ENCODE assay signal across 15 cellular contexts in the genomic region with DNA sequence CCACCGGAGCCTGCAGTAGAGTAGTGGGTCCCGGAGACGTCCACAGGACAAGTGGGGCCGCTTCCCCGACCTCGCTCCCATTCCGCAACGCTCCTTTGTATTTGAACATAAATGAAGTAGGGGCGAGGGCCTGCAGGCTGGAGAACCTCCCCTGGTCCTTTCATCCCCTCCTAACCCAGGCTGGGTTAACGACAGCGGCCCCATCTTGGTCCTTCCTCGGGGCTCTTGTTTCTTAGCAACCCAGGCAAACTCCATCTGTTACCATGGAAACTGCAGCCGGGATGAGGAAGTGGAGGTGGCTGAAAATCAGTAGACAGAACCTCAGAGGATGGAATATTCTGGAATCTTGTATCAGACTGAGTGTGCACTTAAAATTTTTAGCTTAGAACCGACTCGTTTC.
DNase-seq lines count a peak whose midpoint lies in the region; TF ChIP-seq lines count a peak whose summit lies in the region.
"Had no signal": no experiment of that assay in that cellular context is flagged by ENCODE, and none has a peak within 500 bp of the region (broad histone marks: within the 10 kb centered on the region; RNA-seq: fewer than 3 reads in every experiment).

No MANE protein-coding gene starts in this region.

- no peak overlapping the region for H3K4me3 ChIP-seq in breast epithelium

- H3K27ac Mint-ChIP-seq in endothelial cell (ENCODE audit: unreplicated experiment): no peak overlapping the region
- H3K27ac Mint-ChIP-seq: CD4-positive, alpha-beta memory T cell had no signal

- H3K4me1 Mint-ChIP-seq in endothelial cell (ENCODE audit: unreplicated experiment): no peaks in the 10 kb centered on the region
- H3K4me1 Mint-ChIP-seq: CD4-positive, alpha-beta memory T cell had no signal

- H3K27me3 ChIP-seq in breast epithelium: peaks cover 0 to 4% of the 10 kb centered on the region in 2 donors
- H3K27me3 ChIP-seq: BE2C had no signal

- TF ChIP-seq CTCF in endothelial cell (IDR thresholded peaks at IDR 0.05; ENCODE audit: unreplicated experiment): no peak
- TF ChIP-seq CTCF in breast epithelium (IDR thresholded peaks at IDR 0.05): no peak
- no peak for TF ChIP-seq CTCF in RWPE1 (conservative IDR thresholded peaks at IDR 0.05; ENCODE audit: low read depth)

- POLR2A ChIA-PET in RWPE1 (lab: Yijun Ruan, JAX; ENCODE audit: low non-redundant PET): no interaction called here

- H3K36me3 Mint-ChIP-seq in endothelial cell (ENCODE audit: low read depth, unreplicated experiment): peaks cover 14% of the 10 kb centered on the region

- no peak for TF ChIP-seq POLR2A in breast epithelium (IDR thresholded peaks at IDR 0.05)

- no peaks in the 10 kb centered on the region for H3K36me3 ChIP-seq in breast epithelium
- H3K36me3 ChIP-seq: BE2C had no signal

- H3K4me1 ChIP-seq in breast epithelium: no peaks in the 10 kb centered on the region
- H3K4me1 ChIP-seq: BE2C had no signal

- intact Hi-C loops in breast epithelium (cut with DNase I; ENCODE audit: low total_unique reads): no loop called here

- H3K9me3 ChIP-seq in breast epithelium: peaks cover 8 to 50% of the 10 kb centered on the region in 2 donors
- H3K9me3 ChIP-seq: BE2C had no signal

- peak overlapping the region; percentile 37 for H3K4me3 Mint-ChIP-seq in endothelial cell (ENCODE audit: unreplicated experiment)
- H3K4me3 Mint-ChIP-seq: CD4-positive, alpha-beta memory T cell had no signal

- H3K27ac ChIP-seq in breast epithelium: no peak overlapping the region
- no peak overlapping the region for H3K27ac ChIP-seq in RWPE1
- H3K27ac ChIP-seq: KMS-11 had no signal

- DNase-seq in MV-4-11 (lab: John Stamatoyannopoulos, UW) (peak; percentile 21), NCI-H2227 (lab: John Stamatoyannopoulos, UW; ENCODE audit: unreplicated experiment) (peak; percentile 95), endothelial cell (ENCODE audit: low spot score) (no peak), occipital lobe (lab: John Stamatoyannopoulos, UW) (peak; percentile 12), NCI-H187 treated with DMSO at 0.1 percent for 48 hours (lab: John Stamatoyannopoulos, UW) (no peak), breast epithelium (ENCODE audit: low spot score in 2 of 2) (no peak), RWPE1 (ENCODE audit: low spot score) (no peak)
- no peak for DNase-seq in stimulated activated CD4-positive, alpha-beta T cell treated with anti-CD3 and anti-CD28 coated beads, Interleukin-12 subunit alpha, Interleukin-12 subunit beta, amount 100 ng/mL, for 4 hours
- DNase-seq: BE2C; CD4-positive, alpha-beta memory T cell; H7; NCI-H2029; NCI-H345; NCI-H526 treated with DMSO at 0.1 percent for 48 hours had no signal

- H3K27me3 Mint-ChIP-seq in endothelial cell (ENCODE audit: unreplicated experiment): peaks cover 6% of the 10 kb centered on the region
- H3K27me3 Mint-ChIP-seq: CD4-positive, alpha-beta memory T cell had no signal

- CTCF ChIA-PET in RWPE1 (lab: Yijun Ruan, JAX): interaction anchor here (0.6 kb wide), 1 partner anchor 10 kb away, joined by 6 read pairs; no protein-coding TSS in a partner anchor

- H3K9me3 Mint-ChIP-seq in endothelial cell (ENCODE audit: unreplicated experiment): peaks cover 44% of the 10 kb centered on the region

Comparison
In these comparisons a context has a peak if more than half of its experiments do, and no peak if none do; other contexts are left out.
1. DNase-seq: peak in MV-4-11 (single experiment), NCI-H2227 (single experiment) and occipital lobe (single experiment); none in endothelial cell (single experiment), NCI-H187 treated with DMSO at 0.1 percent for 48 hours (single experiment), breast epithelium (0 of 2), RWPE1 (single experiment) and stimulated activated CD4-positive, alpha-beta T cell treated with anti-CD3 and anti-CD28 coated beads, Interleukin-12 subunit alpha, Interleukin-12 subunit beta, amount 100 ng/mL, for 4 hours (single experiment).